Comparison of ENCODE assay signal across 8 cellular contexts in the genomic region with DNA sequence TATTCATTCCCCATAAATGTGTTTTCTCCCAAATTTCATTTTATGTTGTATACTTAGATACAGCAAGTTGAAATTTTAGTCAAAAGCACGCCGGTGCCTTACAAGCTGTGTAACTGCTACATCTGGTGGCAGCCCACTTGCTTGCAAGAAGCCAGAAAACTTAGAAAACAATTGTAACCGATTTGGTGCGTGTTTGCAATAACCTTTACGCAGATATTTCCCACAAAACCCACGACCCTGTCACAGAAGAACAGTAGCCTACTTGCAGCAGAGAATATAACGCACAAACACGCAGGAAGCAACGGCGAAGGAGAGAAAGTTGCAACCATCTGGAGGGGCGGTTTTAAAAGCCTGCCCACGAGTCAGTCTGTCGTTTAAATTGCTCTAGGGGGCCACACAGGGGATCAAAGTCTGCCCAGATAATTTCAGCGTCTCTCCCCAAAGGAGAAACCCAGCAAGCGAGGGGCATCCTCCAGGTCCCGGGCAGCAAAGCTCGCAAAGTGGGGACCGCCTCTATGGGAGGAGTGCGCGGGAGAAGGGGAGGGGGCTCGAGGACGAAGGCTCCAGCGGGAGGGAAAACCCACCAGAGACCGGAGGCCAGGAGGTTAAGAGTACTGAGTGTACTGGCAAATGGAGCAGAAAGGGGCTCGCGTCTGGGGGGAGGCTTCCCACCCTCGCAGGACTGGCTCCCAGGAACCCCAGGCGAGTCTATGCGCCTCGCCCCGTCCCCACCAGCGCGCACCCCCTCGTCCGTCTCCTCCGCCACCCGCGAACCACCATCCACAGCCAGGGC. TPM values are rescaled to one million over a fixed set of nuclear protein-coding genes. Genes with fewer than 3 reads are reported as not detected.
DNase-seq lines count a peak whose midpoint lies in the region; ATAC-seq, FAIRE-seq and TF ChIP-seq lines count a peak whose summit lies in the region.

No MANE protein-coding gene starts in this region.

- H3K14ac ChIP-seq in H1 (ENCODE audit: insufficient read length) = peak overlapping the region; percentile 83

- H3K4me3 ChIP-seq in H1 (ENCODE audit: extremely low read depth in 1 of 4, insufficient read depth in 2 of 4, low read depth in 3 of 4, low read length in 4 of 4) = peak overlapping the region; percentile 87 to 100 (median 92)
- peak overlapping the region; percentile 82 for H3K4me3 ChIP-seq in mesendoderm (ENCODE audit: low read length)

- H2BK15ac ChIP-seq in H1 (ENCODE audit: low read length) = no peak overlapping the region
- no peak overlapping the region for H2BK15ac ChIP-seq in mesendoderm (replicated peaks; ENCODE audit: low read depth)

- TF ChIP-seq EP300 in H1 (IDR thresholded peaks at IDR 0.05; ENCODE audit: borderline replicate concordance in 1 of 2, low read depth in 2 of 2, low read length in 2 of 2) = no peak

- H2AK5ac ChIP-seq in H1 (ENCODE audit: low read depth, low read length) (no peak overlapping the region), mesendoderm (ENCODE audit: low read length) (no peak overlapping the region)

- H4K91ac ChIP-seq in H1 (replicated peaks; ENCODE audit: insufficient read length, low read length) = peak overlapping the region; percentile 95

- H3K4me2 ChIP-seq in H1 (ENCODE audit: insufficient read depth in 1 of 2, low read depth in 2 of 2, low read length in 2 of 2) = peak overlapping the region; percentile 78 to 90
- peak overlapping the region; percentile 56 for H3K4me2 ChIP-seq in mesendoderm (ENCODE audit: low read length)

- H3K79me1 ChIP-seq in H1 (ENCODE audit: low read depth, low read length) = no peaks in the 10 kb centered on the region
- no peaks in the 10 kb centered on the region for H3K79me1 ChIP-seq in mesendoderm (ENCODE audit: low read length)

- peak overlapping the region; percentile 81 for H3K4ac ChIP-seq in H1 (replicated peaks; ENCODE audit: insufficient read length, low read depth, low read length)
- peak overlapping the region; percentile 98 for H3K4ac ChIP-seq in mesendoderm (ENCODE audit: low read depth, low read length)

- H3K23ac ChIP-seq in H1 (ENCODE audit: insufficient read length) (no peak overlapping the region), mesendoderm (ENCODE audit: low read length) (peak overlapping the region; percentile 97)

- H2BK5ac ChIP-seq in H1 (ENCODE audit: low read depth, low read length) (peak overlapping the region; percentile 93), mesendoderm (ENCODE audit: low read length) (peak overlapping the region; percentile 81)

- no peak for TF ChIP-seq POLR2A in H1 (IDR thresholded peaks at IDR 0.05; ENCODE audit: control extremely low read depth in 1 of 2, low read depth in 2 of 2, low read length in 2 of 2)

- POLR2A ChIA-PET in H1 (lab: Charles Lee; ENCODE audit: partially characterized antibody) = interaction anchor here (0.7 to 3.9 kb wide), 14 partner anchors 9 to 323 kb away, joined by 3 to 21 read pairs (median 4); a partner anchor contains a TSS

- H3K9ac ChIP-seq in H1 (replicated peaks in 1 of 4; ENCODE audit: extremely low read depth in 1 of 4, low read depth in 3 of 4, low read length in 3 of 4) (peak overlapping the region; percentile 29 to 90 (median 89)), mesendoderm (ENCODE audit: low read length) (peak overlapping the region; percentile 91)

- 0% methylated on average over 38 of the region's 38 CpGs; no CpG with 5 or more reads in 1 of the 2 experiments for WGBS in H1 (ENCODE audit: extremely low coverage in 1 of 2, insufficient coverage in 1 of 2, insufficient read length in 1 of 2, insufficient replicate concordance in 2 of 2, low coverage in 1 of 2, low lambda C conversion rate in 2 of 2, missing lambda C conversion rate in 1 of 2), 2 experiments
- WGBS in mesendoderm (ENCODE audit: extremely low coverage, insufficient coverage, low lambda C conversion rate) = no CpG with 5 or more reads among the region's 38 CpGs

- H2BK120ac ChIP-seq in H1 (replicated peaks; ENCODE audit: low read depth, low read length) (no peak overlapping the region), mesendoderm (ENCODE audit: low read depth, low read length) (peak overlapping the region; percentile 93)

- peaks cover 0 to 6% of the 10 kb centered on the region in 2 experiments for H4K20me1 ChIP-seq in H1 (replicated peaks in 1 of 2; ENCODE audit: control insufficient read depth in 1 of 2, insufficient read depth in 2 of 2, low read length in 2 of 2)

- no peaks in the 10 kb centered on the region for H3K9me3 ChIP-seq in H1 (ENCODE audit: insufficient read depth in 2 of 2, low read depth in 1 of 2, low read length in 1 of 2)

- H3K36me3 ChIP-seq in H1 (ENCODE audit: control insufficient read depth in 2 of 4, insufficient read depth in 4 of 4, low read length in 3 of 4) (no peaks in the 10 kb centered on the region), mesendoderm (ENCODE audit: control insufficient read depth, insufficient read depth, low read length) (no peaks in the 10 kb centered on the region)

- peak overlapping the region; percentile 90; the same call in 1 of the 2 replicates for H3K27ac ChIP-seq in H1 (ENCODE audit: low read depth, low read length)
- H3K27ac ChIP-seq in mesendoderm (ENCODE audit: low read depth, low read length) = peak overlapping the region; percentile 97

- H3K18ac ChIP-seq in H1 (ENCODE audit: extremely low read depth, low read length) (peak overlapping the region; percentile 95), mesendoderm (ENCODE audit: low read length) (peak overlapping the region; percentile 100)

- CTCF ChIA-PET in H1 (lab: Charles Lee; ENCODE audit: partially characterized antibody) = interaction anchor here (0.7 to 2.4 kb wide), 6 partner anchors 18 to 157 kb away, joined by 3 to 10 read pairs (median 3); no protein-coding TSS in a partner anchor

- no peak overlapping the region for H2BK20ac ChIP-seq in H1 (ENCODE audit: low read length)

- DNase-seq in NCI-H69 (lab: John Stamatoyannopoulos, UW) (peak; percentile 86), H1 (ENCODE audit: low read depth in 1 of 2, low spot score in 2 of 2) (peak in 1 of 2 experiments; percentile 59), mesendoderm (peak; percentile 71), T1000 (lab: John Stamatoyannopoulos, UW) (no peak)
- peak; percentile 25 to 33 (median 32) for DNase-seq in activated CD8-positive, alpha-beta memory T cell treated with anti-CD3 and anti-CD28 coated beads for 48 hours (ENCODE audit: low read depth in 2 of 3, low spot score in 2 of 3)
- peak; percentile 15 for DNase-seq in stimulated activated CD8-positive, alpha-beta memory T cell treated with anti-CD3 and anti-CD28 coated beads, Interleukin-12 subunit alpha, Interleukin-12 subunit beta, amount 100 ng/mL, for 24 hours (ENCODE audit: extremely low read depth)

- H4K5ac ChIP-seq in H1 (ENCODE audit: insufficient read length, low read depth, low read length) = peak overlapping the region; percentile 93
- H4K5ac ChIP-seq in mesendoderm (ENCODE audit: low read length) = no peak overlapping the region

- H3K56ac ChIP-seq in H1 (replicated peaks; ENCODE audit: insufficient read length, low read depth, low read length) (peak overlapping the region; percentile 95), mesendoderm (ENCODE audit: low read length) (peak overlapping the region; percentile 92)

- H4K8ac ChIP-seq in H1 (ENCODE audit: extremely low read depth, insufficient read depth, low read length) (peak overlapping the region; percentile 91), mesendoderm (ENCODE audit: low read depth, low read length) (peak overlapping the region; percentile 83)

- FAIRE-seq in H1 (lab: Jason Lieb, UNC) = no peak

- peaks cover 3% of the 10 kb centered on the region for H3K23me2 ChIP-seq in H1 (ENCODE audit: low read depth, low read length)

- TF ChIP-seq RAD21 in H1 (IDR thresholded peaks at IDR 0.05 in 1 of 2, conservative IDR thresholded peaks at IDR 0.05 in 1 of 2; ENCODE audit: low read depth in 2 of 2, low read length in 2 of 2) = peak; percentile 54 to 60

- H3K79me2 ChIP-seq in H1 (ENCODE audit: control insufficient read depth in 1 of 2, insufficient read depth in 2 of 2, low read length in 2 of 2) (peaks cover 26 to 65% of the 10 kb centered on the region in 2 experiments), mesendoderm (ENCODE audit: control insufficient read depth, insufficient read depth, low read length) (peaks cover 37% of the 10 kb centered on the region)

- H3K4me1 ChIP-seq in H1 (replicated peaks in 1 of 4; ENCODE audit: control insufficient read depth in 3 of 4, insufficient read depth in 4 of 4, low read length in 3 of 4) = peaks cover 0 to 3% (median 0%) of the 10 kb centered on the region in 4 experiments; a peak in 3 of 7 replicates
- H3K4me1 ChIP-seq in mesendoderm (ENCODE audit: control insufficient read depth, low read depth, low read length) = peaks cover 2% of the 10 kb centered on the region

- H3K27me3 ChIP-seq in H1 (replicated peaks in 1 of 4; ENCODE audit: control insufficient read depth in 3 of 4, extremely low read depth in 1 of 4, insufficient read depth in 3 of 4, low read length in 3 of 4) (no peaks in the 10 kb centered on the region), mesendoderm (ENCODE audit: insufficient read depth, low read length, poor library complexity) (no peaks in the 10 kb centered on the region)

- H2AFZ ChIP-seq in H1 (ENCODE audit: low read length) = no peak overlapping the region

- ATAC-seq in HG02870 (IDR thresholded peaks at IDR 0.05; ENCODE audit: unreplicated experiment) = peak; percentile 19

- H2BK12ac ChIP-seq in H1 (ENCODE audit: low read depth, low read length) = no peak overlapping the region

- TF ChIP-seq CTCF in GM12872 (IDR thresholded peaks at IDR 0.05; ENCODE audit: insufficient read depth, low read depth, low read length) = peak; percentile 61
- TF ChIP-seq CTCF in H1 (IDR thresholded peaks at IDR 0.05; ENCODE audit: control extremely low read depth in 1 of 3, insufficient read depth in 1 of 3, low read depth in 1 of 3, low read length in 3 of 3) = peak in 2 of 3 experiments; percentile 21 to 43; a peak in 1 of 4 replicates

TF ChIP-seq in H1, 55 proteins besides CTCF, POLR2A, EP300 and RAD21 (continues in another document):
- TF ChIP-seq KDM4A (IDR thresholded peaks at IDR 0.05; ENCODE audit: low read depth, low read length, severe bottlenecking) (peak; percentile 45), EZH2 (IDR thresholded peaks at IDR 0.05; ENCODE audit: low read depth, low read length, severe bottlenecking) (no peak), KDM5A (IDR thresholded peaks at IDR 0.05; ENCODE audit: low read length) (peak; percentile 49; the same call in 1 of the 2 replicates)

RNA-seq across cellular contexts. Expression of a gene that starts 1.2 kb away (rescaled TPM):
- total RNA-seq in H1 (2021; fragmentation: NEBNext Ultra II Directional; extraction: Animal tissue kit (Norgen Biotek cat#: 25700)) = 97.4 and 102 TPM in 2 replicates
- polyA plus RNA-seq in H1 (2011; rRNA removed) = 8.9 and 11.2 TPM in 2 replicates
- polyA plus RNA-seq in H1 (2011; cell fraction: cytosol; rRNA removed) = 12.1 TPM
- polyA plus RNA-seq in H1 (2011; cell fraction: nucleus; rRNA removed) = 13.2 TPM
- polyA plus RNA-seq in H1 (2012, experiment 1 of 2) = 28.6 to 41.6 TPM (median 37.1 TPM) in 4 replicates
- 1.9 TPM for polyA plus RNA-seq in H1 (2012, experiment 2 of 2)
- 37.4 TPM for polyA plus RNA-seq in H1 (2013, experiment 1 of 2)
- 38.2 TPM for polyA plus RNA-seq in H1 (2013, experiment 2 of 2)
- polyA minus RNA-seq in H1 (2011; rRNA and poly(A)+ RNA removed) = 27.5 and 33.8 TPM in 2 replicates
- 33.2 TPM for polyA minus RNA-seq in H1 (2011; cell fraction: cytosol; rRNA and poly(A)+ RNA removed)
- 85.9 TPM for polyA minus RNA-seq in H1 (2011; cell fraction: nucleus; rRNA and poly(A)+ RNA removed)
- 51.8 TPM for polyA plus RNA-seq in mesendoderm (2013, experiment 1 of 2)
- 50.9 TPM for polyA plus RNA-seq in mesendoderm (2013, experiment 2 of 2)
